ENCODE assay signal across 10 cellular contexts in the genomic region with DNA sequence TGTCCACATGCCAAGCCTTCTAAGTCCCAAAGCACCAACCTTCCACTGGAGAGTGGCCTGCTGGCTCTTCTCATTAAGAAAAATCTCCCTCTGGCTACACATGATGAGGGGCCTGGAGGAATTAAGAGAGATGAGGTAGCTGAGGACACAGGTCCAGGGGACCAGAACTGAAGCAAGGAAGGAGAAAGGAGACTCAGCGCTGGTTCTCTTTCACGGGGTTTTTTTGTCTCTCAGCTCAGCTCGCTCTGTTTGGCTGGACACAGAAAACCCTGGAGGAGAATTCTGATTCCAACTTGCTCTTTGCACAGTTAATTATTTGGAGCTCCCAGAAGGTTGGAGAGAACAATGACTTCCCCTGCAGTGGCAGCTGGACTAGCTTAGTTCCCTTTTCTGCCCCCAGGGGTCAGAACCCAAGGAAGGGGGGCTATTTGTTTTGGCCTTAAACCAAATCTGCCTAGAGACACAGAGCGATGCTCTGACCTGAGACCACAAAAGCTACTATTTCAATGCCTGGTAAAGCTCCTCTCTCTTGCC.
A peak's percentile ranks its signal among the peaks of the same experiment; 100 is the strongest.
DNase-seq lines count a peak whose midpoint lies in the region; ATAC-seq and TF ChIP-seq lines count a peak whose summit lies in the region.
"Had no signal": no experiment of that assay in that cellular context is flagged by ENCODE, and none has a peak within 500 bp of the region (broad histone marks: within the 10 kb centered on the region; RNA-seq: fewer than 3 reads in every experiment).

No MANE protein-coding gene starts in this region.

- H3K4me3 Mint-ChIP-seq in GM23338 = no peak overlapping the region

- peaks cover 36% of the 10 kb centered on the region for H3K4me1 Mint-ChIP-seq in GM23338

- no peaks in the 10 kb centered on the region for H3K9me3 Mint-ChIP-seq in GM23338

- H3K27me3 ChIP-seq in GM23338 (ENCODE audit: insufficient read depth) = no peaks in the 10 kb centered on the region; the same call in 1 of the 2 replicates
- H3K27me3 ChIP-seq in neuron (ENCODE audit: insufficient read depth, low read length) = no peaks in the 10 kb centered on the region
- H3K27me3 ChIP-seq in Peyer's patch = no peaks in the 10 kb centered on the region
- H3K27me3 ChIP-seq: left lung, stomach had no signal

- H3K4me3 ChIP-seq in GM23338 (no peak overlapping the region), neuron (ENCODE audit: low read length) (no peak overlapping the region), Peyer's patch (no peak overlapping the region)
- H3K4me3 ChIP-seq: left lung, stomach had no signal

- H2AFZ ChIP-seq in GM23338 = no peak overlapping the region
- H2AFZ ChIP-seq in neuron (ENCODE audit: low read depth, low read length) = peak overlapping the region; percentile 78

- H3K4me1 ChIP-seq in GM23338 (ENCODE audit: insufficient read depth) = peaks cover 24% of the 10 kb centered on the region
- H3K4me1 ChIP-seq in neuron (ENCODE audit: insufficient read depth, low read length) = peaks cover 15% of the 10 kb centered on the region
- H3K4me1 ChIP-seq in Peyer's patch = no peaks in the 10 kb centered on the region
- H3K4me1 ChIP-seq: left lung had no signal

- H3K27ac ChIP-seq in GM23338 (ENCODE audit: low read depth) = no peak overlapping the region
- H3K27ac ChIP-seq in Peyer's patch = no peak overlapping the region
- H3K27ac ChIP-seq: left lung, stomach had no signal

- H3K9me3 ChIP-seq in neuron (ENCODE audit: low read length) = no peaks in the 10 kb centered on the region
- H3K9me3 ChIP-seq in Peyer's patch = no peaks in the 10 kb centered on the region
- H3K9me3 ChIP-seq: left lung, stomach had no signal

- no peaks in the 10 kb centered on the region for H3K79me2 ChIP-seq in GM23338 (replicated peaks; ENCODE audit: insufficient read depth)

- H3K36me3 ChIP-seq in GM23338 (ENCODE audit: insufficient read depth) (no peaks in the 10 kb centered on the region), neuron (ENCODE audit: insufficient read depth, low read length) (no peaks in the 10 kb centered on the region), Peyer's patch (no peaks in the 10 kb centered on the region)
- H3K36me3 ChIP-seq: left lung, stomach had no signal

- no peak overlapping the region for H3K4me2 ChIP-seq in GM23338

- no peaks in the 10 kb centered on the region for H3K27me3 Mint-ChIP-seq in GM23338 (ENCODE audit: insufficient read depth, low read depth, poor library complexity)

- H3F3A ChIP-seq in GM23338 (replicated peaks; ENCODE audit: low read depth) = no peaks in the 10 kb centered on the region

- peak; percentile 64 for DNase-seq in GM23338 (ENCODE audit: low spot score)
- DNase-seq in NCI-H146 treated with DMSO at 0.1 percent for 48 hours (lab: John Stamatoyannopoulos, UW; ENCODE audit: unreplicated experiment) = peak; percentile 92
- peak; percentile 17 for DNase-seq in cerebellar cortex (ENCODE audit: low spot score)
- no peak for DNase-seq in HPDE6-E6E7 (ENCODE audit: extremely low spot score)
- DNase-seq in Peyer's patch = no peak
- DNase-seq in AG08395 (ENCODE audit: low spot score) = no peak
- DNase-seq: left lung, stomach had no signal

- peaks cover 13% of the 10 kb centered on the region for H3K9me2 ChIP-seq in GM23338 (ENCODE audit: insufficient read depth)

- no peak overlapping the region; the same call in 1 of the 2 replicates for H3K27ac Mint-ChIP-seq in GM23338

- H3K36me3 Mint-ChIP-seq in GM23338 (ENCODE audit: low read depth) = peaks cover 4% of the 10 kb centered on the region; the same call in 1 of the 3 replicates

- no peak for TF ChIP-seq POLR2A in Peyer's patch (IDR thresholded peaks at IDR 0.05)

- TF ChIP-seq CTCF in GM23338 (conservative IDR thresholded peaks at IDR 0.05; ENCODE audit: low read depth in 2 of 2) (peak; percentile 32 to 35), Peyer's patch (IDR thresholded peaks at IDR 0.05) (no peak)

- H4K20me1 ChIP-seq in GM23338 (replicated peaks; ENCODE audit: insufficient read depth) = no peaks in the 10 kb centered on the region

- ATAC-seq in GM23338 (peak; percentile 79), HG02870 (IDR thresholded peaks at IDR 0.05; ENCODE audit: unreplicated experiment) (no peak)
- ATAC-seq: left lung had no signal

TF ChIP-seq in GM23338, 12 proteins besides CTCF, POLR2A, EP300 and RAD21 (continues in another document):
- TF ChIP-seq STAT1 (IDR thresholded peaks at IDR 0.05; ENCODE audit: unreplicated experiment) = no peak
- TF ChIP-seq NANOG (IDR thresholded peaks at IDR 0.05; ENCODE audit: borderline replicate concordance) = no peak
- TF ChIP-seq, protein P1, sequence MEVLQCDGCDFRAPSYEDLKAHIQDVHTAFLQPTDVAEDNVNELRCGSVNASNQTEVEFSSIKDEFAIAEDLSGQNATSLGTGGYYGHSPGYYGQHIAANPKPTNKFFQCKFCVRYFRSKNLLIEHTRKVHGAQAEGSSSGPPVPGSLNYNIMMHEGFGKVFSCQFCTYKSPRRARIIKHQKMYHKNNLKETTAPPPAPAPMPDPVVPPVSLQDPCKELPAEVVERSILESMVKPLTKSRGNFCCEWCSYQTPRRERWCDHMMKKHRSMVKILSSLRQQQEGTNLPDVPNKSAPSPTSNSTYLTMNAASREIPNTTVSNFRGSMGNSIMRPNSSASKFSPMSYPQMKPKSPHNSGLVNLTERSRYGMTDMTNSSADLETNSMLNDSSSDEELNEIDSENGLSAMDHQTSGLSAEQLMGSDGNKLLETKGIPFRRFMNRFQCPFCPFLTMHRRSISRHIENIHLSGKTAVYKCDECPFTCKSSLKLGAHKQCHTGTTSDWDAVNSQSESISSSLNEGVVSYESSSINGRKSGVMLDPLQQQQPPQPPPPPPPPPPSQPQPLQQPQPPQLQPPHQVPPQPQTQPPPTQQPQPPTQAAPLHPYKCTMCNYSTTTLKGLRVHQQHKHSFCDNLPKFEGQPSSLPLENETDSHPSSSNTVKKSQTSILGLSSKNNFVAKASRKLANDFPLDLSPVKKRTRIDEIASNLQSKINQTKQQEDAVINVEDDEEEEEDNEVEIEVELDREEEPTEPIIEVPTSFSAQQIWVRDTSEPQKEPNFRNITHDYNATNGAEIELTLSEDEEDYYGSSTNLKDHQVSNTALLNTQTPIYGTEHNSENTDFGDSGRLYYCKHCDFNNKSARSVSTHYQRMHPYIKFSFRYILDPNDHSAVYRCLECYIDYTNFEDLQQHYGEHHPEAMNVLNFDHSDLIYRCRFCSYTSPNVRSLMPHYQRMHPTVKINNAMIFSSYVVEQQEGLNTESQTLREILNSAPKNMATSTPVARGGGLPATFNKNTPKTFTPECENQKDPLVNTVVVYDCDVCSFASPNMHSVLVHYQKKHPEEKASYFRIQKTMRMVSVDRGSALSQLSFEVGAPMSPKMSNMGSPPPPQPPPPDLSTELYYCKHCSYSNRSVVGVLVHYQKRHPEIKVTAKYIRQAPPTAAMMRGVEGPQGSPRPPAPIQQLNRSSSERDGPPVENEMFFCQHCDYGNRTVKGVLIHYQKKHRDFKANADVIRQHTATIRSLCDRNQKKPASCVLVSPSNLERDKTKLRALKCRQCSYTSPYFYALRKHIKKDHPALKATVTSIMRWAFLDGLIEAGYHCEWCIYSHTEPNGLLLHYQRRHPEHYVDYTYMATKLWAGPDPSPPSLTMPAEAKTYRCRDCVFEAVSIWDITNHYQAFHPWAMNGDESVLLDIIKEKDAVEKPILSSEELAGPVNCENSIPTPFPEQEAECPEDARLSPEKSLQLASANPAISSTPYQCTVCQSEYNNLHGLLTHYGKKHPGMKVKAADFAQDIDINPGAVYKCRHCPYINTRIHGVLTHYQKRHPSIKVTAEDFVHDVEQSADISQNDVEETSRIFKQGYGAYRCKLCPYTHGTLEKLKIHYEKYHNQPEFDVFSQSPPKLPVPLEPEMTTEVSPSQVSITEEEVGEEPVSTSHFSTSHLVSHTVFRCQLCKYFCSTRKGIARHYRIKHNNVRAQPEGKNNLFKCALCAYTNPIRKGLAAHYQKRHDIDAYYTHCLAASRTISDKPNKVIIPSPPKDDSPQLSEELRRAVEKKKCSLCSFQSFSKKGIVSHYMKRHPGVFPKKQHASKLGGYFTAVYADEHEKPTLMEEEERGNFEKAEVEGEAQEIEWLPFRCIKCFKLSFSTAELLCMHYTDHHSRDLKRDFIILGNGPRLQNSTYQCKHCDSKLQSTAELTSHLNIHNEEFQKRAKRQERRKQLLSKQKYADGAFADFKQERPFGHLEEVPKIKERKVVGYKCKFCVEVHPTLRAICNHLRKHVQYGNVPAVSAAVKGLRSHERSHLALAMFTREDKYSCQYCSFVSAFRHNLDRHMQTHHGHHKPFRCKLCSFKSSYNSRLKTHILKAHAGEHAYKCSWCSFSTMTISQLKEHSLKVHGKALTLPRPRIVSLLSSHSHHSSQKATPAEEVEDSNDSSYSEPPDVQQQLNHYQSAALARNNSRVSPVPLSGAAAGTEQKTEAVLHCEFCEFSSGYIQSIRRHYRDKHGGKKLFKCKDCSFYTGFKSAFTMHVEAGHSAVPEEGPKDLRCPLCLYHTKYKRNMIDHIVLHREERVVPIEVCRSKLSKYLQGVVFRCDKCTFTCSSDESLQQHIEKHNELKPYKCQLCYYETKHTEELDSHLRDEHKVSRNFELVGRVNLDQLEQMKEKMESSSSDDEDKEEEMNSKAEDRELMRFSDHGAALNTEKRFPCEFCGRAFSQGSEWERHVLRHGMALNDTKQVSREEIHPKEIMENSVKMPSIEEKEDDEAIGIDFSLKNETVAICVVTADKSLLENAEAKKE (CRISPR knock-in tag; IDR thresholded peaks at IDR 0.05) = no peak
- no peak for TF ChIP-seq EZH2phosphoT487 (IDR thresholded peaks at IDR 0.05; ENCODE audit: unreplicated experiment)
- no peak for TF ChIP-seq ZNF331 (CRISPR knock-in tag; IDR thresholded peaks at IDR 0.05; ENCODE audit: low read depth)
- TF ChIP-seq POLR2AphosphoS5 (IDR thresholded peaks at IDR 0.05; ENCODE audit: low read depth) = no peak

Comparison
In these comparisons a context has a peak if more than half of its experiments do, and no peak if none do; other contexts are left out.
1. DNase-seq: peak in GM23338 (single experiment), NCI-H146 treated with DMSO at 0.1 percent for 48 hours (single experiment) and cerebellar cortex (single experiment); none in HPDE6-E6E7 (single experiment), Peyer's patch (0 of 3) and AG08395 (single experiment).
2. CTCF ChIP-seq: peak in GM23338 (2 of 2); none in Peyer's patch (0 of 6).